In genomic region chr1:201098992-201099391, GRCh38 we compare ENCODE assay signal across 21 cellular contexts. TPM values are rescaled to one million over a fixed set of nuclear protein-coding genes. Genes with fewer than 3 reads are reported as not detected.
A peak's percentile ranks its signal among the peaks of the same experiment; 100 is the strongest.
DNase-seq lines count a peak whose midpoint lies in the region; ATAC-seq and TF ChIP-seq lines count a peak whose summit lies in the region.
"Had no signal": no experiment of that assay in that cellular context is flagged by ENCODE, and none has a peak within 500 bp of the region (broad histone marks: within the 10 kb centered on the region; RNA-seq: fewer than 3 reads in every experiment).

No MANE protein-coding gene starts in this region.

- no CpG with 5 or more reads among the region's 3 CpGs for WGBS in IMR-90 (ENCODE audit: extremely low coverage in 2 of 2, insufficient read length in 1 of 2), 2 experiments
- 87 to 98% (median 93%) methylated on average over 3 of the region's 3 CpGs for WGBS in stomach, 5 donors

- no peak overlapping the region for H3K9ac ChIP-seq in IMR-90 (ENCODE audit: low read depth, low read length)

- H3K9me3 ChIP-seq in IMR-90 (ENCODE audit: control insufficient read depth, insufficient read depth, low read length): no peaks in the 10 kb centered on the region
- H3K9me3 ChIP-seq in gastrocnemius medialis: no peaks in the 10 kb centered on the region
- H3K9me3 ChIP-seq in stomach: no peaks in the 10 kb centered on the region
- H3K9me3 ChIP-seq: BE2C had no signal

- no peaks in the 10 kb centered on the region for H3K4me1 ChIP-seq in IMR-90 (ENCODE audit: control insufficient read depth, insufficient read depth, low read length)
- H3K4me1 ChIP-seq in gastrocnemius medialis: peaks cover 87 to 95% of the 10 kb centered on the region in 2 donors
- H3K4me1 ChIP-seq in stomach: no peaks in the 10 kb centered on the region

- no peaks in the 10 kb centered on the region for H3K79me1 ChIP-seq in IMR-90 (ENCODE audit: low read depth in 1 of 2, low read length in 2 of 2)

- no peaks in the 10 kb centered on the region for H3K9me1 ChIP-seq in IMR-90 (ENCODE audit: insufficient read depth, low read length)

- POLR2A ChIA-PET in IMR-90 (lab: Charles Lee; ENCODE audit: unreplicated experiment): no interaction called here

- no peak for TF ChIP-seq CTCF in IMR-90 (conservative IDR thresholded peaks at IDR 0.05; ENCODE audit: low read depth, low read length)
- no peak for TF ChIP-seq CTCF in neural crest cell (conservative IDR thresholded peaks at IDR 0.05)
- no peak for TF ChIP-seq CTCF in gastrocnemius medialis (IDR thresholded peaks at IDR 0.05 in 4 of 5, conservative IDR thresholded peaks at IDR 0.05 in 1 of 5)
- no peak for TF ChIP-seq CTCF in mesothelial cell of epicardium (IDR thresholded peaks at IDR 0.05; ENCODE audit: unreplicated experiment)
- TF ChIP-seq CTCF in stomach (IDR thresholded peaks at IDR 0.05): no peak

- no peak overlapping the region for H3K14ac ChIP-seq in IMR-90 (replicated peaks; ENCODE audit: low read depth, low read length)

- H3K27ac Mint-ChIP-seq in neural crest cell (ENCODE audit: unreplicated experiment) (peak overlapping the region; percentile 87), mesothelial cell of epicardium (no peak overlapping the region)

- no peak for TF ChIP-seq POLR2A in IMR-90 (IDR thresholded peaks at IDR 0.05; ENCODE audit: low read depth, low read length)
- TF ChIP-seq POLR2A in gastrocnemius medialis (IDR thresholded peaks at IDR 0.05): no peak
- TF ChIP-seq POLR2A in stomach (IDR thresholded peaks at IDR 0.05): no peak

- no peak for TF ChIP-seq EP300 in stomach (IDR thresholded peaks at IDR 0.05)

- H2AK5ac ChIP-seq in IMR-90 (ENCODE audit: low read depth, low read length): no peak overlapping the region

- H3K36me3 ChIP-seq in IMR-90 (ENCODE audit: control insufficient read depth, insufficient read depth, low read length) (no peaks in the 10 kb centered on the region), gastrocnemius medialis (no peaks in the 10 kb centered on the region), stomach (no peaks in the 10 kb centered on the region)
- H3K36me3 ChIP-seq: BE2C had no signal

- no peaks in the 10 kb centered on the region for H4K20me1 ChIP-seq in IMR-90 (ENCODE audit: insufficient read depth, low read length)

- H3K27me3 Mint-ChIP-seq in neural crest cell (ENCODE audit: low read depth) (no peaks in the 10 kb centered on the region), mesothelial cell of epicardium (ENCODE audit: low read depth) (peaks cover 3% of the 10 kb centered on the region)

- H4K8ac ChIP-seq in IMR-90 (ENCODE audit: low read depth in 2 of 2, low read length in 2 of 2): no peak overlapping the region

- H3K18ac ChIP-seq in IMR-90 (ENCODE audit: low read depth, low read length): no peak overlapping the region

- peaks cover 76% of the 10 kb centered on the region for H3K27me3 ChIP-seq in IMR-90 (ENCODE audit: control insufficient read depth, insufficient read depth, low read length)
- no peaks in the 10 kb centered on the region for H3K27me3 ChIP-seq in gastrocnemius medialis
- H3K27me3 ChIP-seq in stomach: peaks cover 0 to 6% (median 0%) of the 10 kb centered on the region in 3 donors
- H3K27me3 ChIP-seq: BE2C had no signal

- H3K4me3 ChIP-seq in IMR-90 (ENCODE audit: insufficient read depth, low read depth, low read length): no peak overlapping the region
- no peak overlapping the region for H3K4me3 ChIP-seq in gastrocnemius medialis
- H3K4me3 ChIP-seq in stomach: no peak overlapping the region

- no peaks in the 10 kb centered on the region for H3K36me3 Mint-ChIP-seq in neural crest cell (ENCODE audit: low read depth)
- H3K36me3 Mint-ChIP-seq in mesothelial cell of epicardium: no peaks in the 10 kb centered on the region
- H3K36me3 Mint-ChIP-seq: CD4-positive, CD25-positive, alpha-beta regulatory T cell; CD8-positive, alpha-beta memory T cell had no signal

- intact Hi-C loops in IMR-90 (cut with micrococcal nuclease) (no loop called here), gastrocnemius medialis (cut with DNase I; ENCODE audit: low total_unique reads) (no loop called here), posterior cingulate gyrus (cut with DNase I) (no loop called here), stomach (cut with DNase I; ENCODE audit: low total_unique reads) (no loop called here)

- DNase-seq in IMR-90 (no peak), neural crest cell (ENCODE audit: low read depth, low spot score) (no peak), gastrocnemius medialis (no peak), mesothelial cell of epicardium (ENCODE audit: low spot score in 2 of 2, unreplicated experiment in 2 of 2) (no peak), posterior cingulate gyrus (no peak), stomach (no peak)
- no peak for DNase-seq in stimulated activated CD4-positive, alpha-beta T cell treated with anti-CD3 and anti-CD28 coated beads, Interleukin-1b, Interleukin-23, amount 100 ng/mL, for 48 hours
- DNase-seq: ACHN; BE2C; C1 segment of cervical spinal cord; CD4-positive, CD25-positive, alpha-beta regulatory T cell; CD8-positive, alpha-beta memory T cell; COR-L47; DMS 273 treated with DMSO at 0.1 percent for 48 hours; DMS53; DND-41; EL; HCEC 1CT; KG1 had no signal

- peak overlapping the region; percentile 65 for H2AK9ac ChIP-seq in IMR-90 (replicated peaks; ENCODE audit: low read depth, low read length, poor library complexity)

- no peak overlapping the region for H4K5ac ChIP-seq in IMR-90 (ENCODE audit: low read depth, low read length)

- H2BK20ac ChIP-seq in IMR-90 (ENCODE audit: low read depth, low read length): no peak overlapping the region

- H2BK5ac ChIP-seq in IMR-90 (ENCODE audit: low read depth, low read length, poor library complexity, severe bottlenecking): no peak overlapping the region

- no peak overlapping the region for H4K91ac ChIP-seq in IMR-90 (ENCODE audit: insufficient read depth, low read depth, low read length)

- no peaks in the 10 kb centered on the region for H3K9me3 Mint-ChIP-seq in neural crest cell
- no peaks in the 10 kb centered on the region for H3K9me3 Mint-ChIP-seq in mesothelial cell of epicardium
- H3K9me3 Mint-ChIP-seq: CD4-positive, CD25-positive, alpha-beta regulatory T cell; CD8-positive, alpha-beta memory T cell had no signal

- dilution Hi-C loops in IMR-90 (cut with HindIII; ENCODE audit: low sequenced_read_pairs, unreplicated experiment): no loop called here

- H2BK15ac ChIP-seq in IMR-90 (ENCODE audit: low read depth, low read length): no peak overlapping the region

- H3K4me3 Mint-ChIP-seq in neural crest cell: no peak overlapping the region
- H3K4me3 Mint-ChIP-seq in mesothelial cell of epicardium: no peak overlapping the region
- H3K4me3 Mint-ChIP-seq: CD4-positive, CD25-positive, alpha-beta regulatory T cell; CD8-positive, alpha-beta memory T cell had no signal

- no peak for ATAC-seq in IMR-90 (ENCODE audit: low read depth)
- ATAC-seq in gastrocnemius medialis: no peak
- ATAC-seq: HepG2 had no signal

- peaks cover 20% of the 10 kb centered on the region for H3K4me1 Mint-ChIP-seq in neural crest cell
- no peaks in the 10 kb centered on the region for H3K4me1 Mint-ChIP-seq in mesothelial cell of epicardium
- H3K4me1 Mint-ChIP-seq: CD8-positive, alpha-beta memory T cell had no signal

- no peak overlapping the region for H3K27ac ChIP-seq in IMR-90 (ENCODE audit: insufficient read depth, low read length)
- H3K27ac ChIP-seq in gastrocnemius medialis: peak overlapping the region; percentile 89 to 98 (median 96)
- H3K27ac ChIP-seq in stomach: no peak overlapping the region

- in situ Hi-C loops in IMR-90 (cut with MboI; ENCODE audit: low sequenced_read_pairs): no loop called here
- in situ Hi-C loops in gastrocnemius medialis (cut with MboI; ENCODE audit: low sequenced_read_pairs in 4 of 4): no loop called here

- H2BK120ac ChIP-seq in IMR-90 (ENCODE audit: low read depth, low read length): no peak overlapping the region

- no TSS peak for BruUV-seq in IMR-90 (replicated peaks; lab: Mats Ljungman, UMichigan)

- H3K4me2 ChIP-seq in IMR-90 (ENCODE audit: low read depth, low read length): no peak overlapping the region

- TF ChIP-seq RAD21 in IMR-90 (IDR thresholded peaks at IDR 0.05; ENCODE audit: low read length): no peak

- H3K56ac ChIP-seq in IMR-90 (ENCODE audit: extremely low read depth, insufficient read depth, low read length): no peak overlapping the region

- CTCF ChIA-PET in IMR-90 (lab: Yijun Ruan, JAX): no interaction called here

- no peak overlapping the region for H2AFZ ChIP-seq in IMR-90 (replicated peaks; ENCODE audit: low read length, poor library complexity)

- H3K23ac ChIP-seq in IMR-90 (ENCODE audit: low read depth, low read length): no peak overlapping the region

- no peak overlapping the region for H3K4ac ChIP-seq in IMR-90 (ENCODE audit: low read depth, low read length)

TF ChIP-seq in IMR-90, 13 proteins besides CTCF, POLR2A, EP300 and RAD21 (continues in another document):
- no peak for TF ChIP-seq FOS (IDR thresholded peaks at IDR 0.05; ENCODE audit: low read depth, low read length)

RNA-seq across cellular contexts. Expression of gene CACNA1S, which starts 13.2 kb away (rescaled TPM):
- total RNA-seq in IMR-90 (2012; rRNA removed): not detected in 2 replicates
- polyA plus RNA-seq in IMR-90 (2012; rRNA removed): not detected in 2 replicates
- polyA plus RNA-seq in IMR-90 (2012; cell fraction: cytosol; rRNA removed): not detected in 2 replicates
- not detected in 2 replicates for polyA plus RNA-seq in IMR-90 (2012; cell fraction: nucleus; rRNA removed; ENCODE audit: low replicate concordance)
- total RNA-seq in neural crest cell: 0.07 TPM in 2 replicates
- 10 to 100 TPM; 74.3 to 93.5 (median 81.2) TPM for total RNA-seq in gastrocnemius medialis
- total RNA-seq in mesothelial cell of epicardium: 0.05 TPM in 1 of 3 replicates, not detected in the others
- under 1 TPM in 2 of 5 donors, not detected in 3; under 0.01 to 0.18 TPM for total RNA-seq in stomach
- polyA plus RNA-seq in stomach: not detected
- total RNA-seq: CD4-positive, CD25-positive, alpha-beta regulatory T cell; CD8-positive, alpha-beta memory T cell; H1; HepG2 had no signal
- polyA plus RNA-seq: CD4-positive, CD25-positive, alpha-beta regulatory T cell; CD8-positive, alpha-beta memory T cell; HepG2 had no signal

RNA-seq across cellular contexts. Expression of gene ASCL5, which starts 28.0 kb away (rescaled TPM):
- not detected in 2 replicates for total RNA-seq in IMR-90 (2012; rRNA removed)
- polyA plus RNA-seq in IMR-90 (2012; rRNA removed): not detected in 2 replicates
- not detected in 2 replicates for polyA plus RNA-seq in IMR-90 (2012; cell fraction: cytosol; rRNA removed)
- polyA plus RNA-seq in IMR-90 (2012; cell fraction: nucleus; rRNA removed; ENCODE audit: low replicate concordance): 0.12 TPM in 1 of 2 replicates, not detected in the other
- total RNA-seq in neural crest cell: not detected in 2 replicates
- not detected for total RNA-seq in gastrocnemius medialis
- not detected in 3 replicates for total RNA-seq in mesothelial cell of epicardium
- under 1 TPM in 1 of 5 donors, not detected in 4; 0.18 TPM for total RNA-seq in stomach
- under 1 TPM in 2 of 3 donors, not detected in 1; 0.10 to 0.19 TPM for polyA plus RNA-seq in stomach
- total RNA-seq: HepG2 had no signal
- polyA plus RNA-seq: CD8-positive, alpha-beta memory T cell; HepG2 had no signal

RNA-seq across cellular contexts. Expression of gene TMEM9, which starts 55.3 kb away (rescaled TPM):
- total RNA-seq in IMR-90 (2012; rRNA removed) (62.8 and 76.7 TPM in 2 replicates), neural crest cell (78.1 and 89.4 TPM in 2 replicates), gastrocnemius medialis (10 to 100 TPM; 11.9 to 38.8 (median 13.0) TPM), mesothelial cell of epicardium (133 to 140 TPM (median 136 TPM) in 3 replicates), stomach (10 to 100 TPM; 21.7 to 51.8 (median 47.8) TPM)
- polyA plus RNA-seq in IMR-90 (2012; rRNA removed) (97.0 and 107 TPM in 2 replicates), stomach (10 to 100 TPM; 22.0 to 53.8 (median 48.1) TPM)
- polyA plus RNA-seq in IMR-90 (2012; cell fraction: cytosol; rRNA removed): 60.6 and 115 TPM in 2 replicates
- 66.7 and 97.2 TPM in 2 replicates for polyA plus RNA-seq in IMR-90 (2012; cell fraction: nucleus; rRNA removed; ENCODE audit: low replicate concordance)

Comparison
In these comparisons a context has a peak if more than half of its experiments do, and no peak if none do; other contexts are left out.
1. H3K27ac ChIP-seq: peak in gastrocnemius medialis (4 of 4); none in IMR-90 (single experiment) and stomach (0 of 5).
2. RNA of gene CACNA1S, which starts 13.2 kb away (total RNA-seq): 74.3 to 93.5 TPM in gastrocnemius medialis; 0.07 TPM in neural crest cell, not detected in IMR-90, 0.05 TPM in mesothelial cell of epicardium and under 0.01 to 0.18 TPM in stomach; every median in the first group is over 10 times any median in the second.